ENCODE assay signal across 1 cellular context in genomic region chr6:33205172-33206026, GRCh38.
TF ChIP-seq lines count a peak whose summit lies in the region.

No MANE protein-coding gene starts in this region.

TF ChIP-seq in HepG2, 621 proteins besides CTCF, POLR2A, EP300 and RAD21:
- TF ChIP-seq XRCC5 (optimal IDR thresholded peaks at IDR 0.05; ENCODE audit: low read length) (peak; percentile 47), MAZ (IDR thresholded peaks at IDR 0.05; ENCODE audit: borderline replicate concordance, low read depth, low read length) (peak; percentile 31; the same call in 1 of the 2 replicates), MAZ (CRISPR knock-in tag; IDR thresholded peaks at IDR 0.05; ENCODE audit: low read depth) (no peak; the same call in 1 of the 2 replicates), EED (CRISPR knock-in tag; IDR thresholded peaks at IDR 0.05) (no peak), MYC (CRISPR knock-in tag; IDR thresholded peaks at IDR 0.05; ENCODE audit: borderline replicate concordance) (no peak), KAT8 (CRISPR knock-in tag; IDR thresholded peaks at IDR 0.05) (no peak), TEF (CRISPR knock-in tag; IDR thresholded peaks at IDR 0.05) (no peak), ZNF891 (CRISPR knock-in tag; IDR thresholded peaks at IDR 0.05) (peak; percentile 41; the same call in 1 of the 2 replicates), ZNF572 (CRISPR knock-in tag; IDR thresholded peaks at IDR 0.05) (0 out of 2 replicates have a peak, but pooled peaks have one; percentile 39), SIN3A (IDR thresholded peaks at IDR 0.05; ENCODE audit: borderline replicate concordance, low read depth, low read length) (0 out of 2 replicates have a peak, but pooled peaks have one; percentile 31), ZBTB7A (CRISPR knock-in tag; IDR thresholded peaks at IDR 0.05) (peak; percentile 35; the same call in 1 of the 2 replicates), FOSL2 (CRISPR knock-in tag; IDR thresholded peaks at IDR 0.05) (0 out of 2 replicates have a peak, but pooled peaks have one; percentile 39), MZF1 (CRISPR knock-in tag; IDR thresholded peaks at IDR 0.05; ENCODE audit: borderline replicate concordance) (0 out of 2 replicates have a peak, but pooled peaks have one; percentile 13), ZNF879 (CRISPR knock-in tag; IDR thresholded peaks at IDR 0.05) (no peak), MLX (CRISPR knock-in tag; IDR thresholded peaks at IDR 0.05) (no peak), SRSF1 (optimal IDR thresholded peaks at IDR 0.05; ENCODE audit: low read depth, low read length) (peak; percentile 27), MLXIP (CRISPR knock-in tag; IDR thresholded peaks at IDR 0.05; ENCODE audit: borderline replicate concordance) (no peak), SAP130 (CRISPR knock-in tag; IDR thresholded peaks at IDR 0.05; ENCODE audit: low read depth) (peak; percentile 13; the same call in 1 of the 2 replicates), ZNF598 (CRISPR knock-in tag; IDR thresholded peaks at IDR 0.05; ENCODE audit: borderline replicate concordance) (0 out of 2 replicates have a peak, but pooled peaks have one; percentile 11), ZBTB38 (CRISPR knock-in tag; IDR thresholded peaks at IDR 0.05) (peak; percentile 92), TEAD3 (CRISPR knock-in tag; optimal IDR thresholded peaks at IDR 0.05; ENCODE audit: borderline replicate concordance) (peak; percentile 38)
- TF ChIP-seq, protein P1, sequence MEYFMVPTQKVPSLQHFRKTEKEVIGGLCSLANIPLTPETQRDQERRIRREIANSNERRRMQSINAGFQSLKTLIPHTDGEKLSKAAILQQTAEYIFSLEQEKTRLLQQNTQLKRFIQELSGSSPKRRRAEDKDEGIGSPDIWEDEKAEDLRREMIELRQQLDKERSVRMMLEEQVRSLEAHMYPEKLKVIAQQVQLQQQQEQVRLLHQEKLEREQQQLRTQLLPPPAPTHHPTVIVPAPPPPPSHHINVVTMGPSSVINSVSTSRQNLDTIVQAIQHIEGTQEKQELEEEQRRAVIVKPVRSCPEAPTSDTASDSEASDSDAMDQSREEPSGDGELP (IDR thresholded peaks at IDR 0.05; ENCODE audit: borderline replicate concordance, low read depth) = peak; percentile 36; the same call in 1 of the 2 replicates
- TF ChIP-seq, protein P2, sequence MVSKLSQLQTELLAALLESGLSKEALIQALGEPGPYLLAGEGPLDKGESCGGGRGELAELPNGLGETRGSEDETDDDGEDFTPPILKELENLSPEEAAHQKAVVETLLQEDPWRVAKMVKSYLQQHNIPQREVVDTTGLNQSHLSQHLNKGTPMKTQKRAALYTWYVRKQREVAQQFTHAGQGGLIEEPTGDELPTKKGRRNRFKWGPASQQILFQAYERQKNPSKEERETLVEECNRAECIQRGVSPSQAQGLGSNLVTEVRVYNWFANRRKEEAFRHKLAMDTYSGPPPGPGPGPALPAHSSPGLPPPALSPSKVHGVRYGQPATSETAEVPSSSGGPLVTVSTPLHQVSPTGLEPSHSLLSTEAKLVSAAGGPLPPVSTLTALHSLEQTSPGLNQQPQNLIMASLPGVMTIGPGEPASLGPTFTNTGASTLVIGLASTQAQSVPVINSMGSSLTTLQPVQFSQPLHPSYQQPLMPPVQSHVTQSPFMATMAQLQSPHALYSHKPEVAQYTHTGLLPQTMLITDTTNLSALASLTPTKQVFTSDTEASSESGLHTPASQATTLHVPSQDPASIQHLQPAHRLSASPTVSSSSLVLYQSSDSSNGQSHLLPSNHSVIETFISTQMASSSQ (IDR thresholded peaks at IDR 0.05; ENCODE audit: low read depth) = no peak
- TF ChIP-seq, protein P2 (CRISPR knock-in tag; IDR thresholded peaks at IDR 0.05; ENCODE audit: borderline replicate concordance) = 0 out of 2 replicates have a peak, but pooled peaks have one; percentile 2
- TF ChIP-seq, protein P3, sequence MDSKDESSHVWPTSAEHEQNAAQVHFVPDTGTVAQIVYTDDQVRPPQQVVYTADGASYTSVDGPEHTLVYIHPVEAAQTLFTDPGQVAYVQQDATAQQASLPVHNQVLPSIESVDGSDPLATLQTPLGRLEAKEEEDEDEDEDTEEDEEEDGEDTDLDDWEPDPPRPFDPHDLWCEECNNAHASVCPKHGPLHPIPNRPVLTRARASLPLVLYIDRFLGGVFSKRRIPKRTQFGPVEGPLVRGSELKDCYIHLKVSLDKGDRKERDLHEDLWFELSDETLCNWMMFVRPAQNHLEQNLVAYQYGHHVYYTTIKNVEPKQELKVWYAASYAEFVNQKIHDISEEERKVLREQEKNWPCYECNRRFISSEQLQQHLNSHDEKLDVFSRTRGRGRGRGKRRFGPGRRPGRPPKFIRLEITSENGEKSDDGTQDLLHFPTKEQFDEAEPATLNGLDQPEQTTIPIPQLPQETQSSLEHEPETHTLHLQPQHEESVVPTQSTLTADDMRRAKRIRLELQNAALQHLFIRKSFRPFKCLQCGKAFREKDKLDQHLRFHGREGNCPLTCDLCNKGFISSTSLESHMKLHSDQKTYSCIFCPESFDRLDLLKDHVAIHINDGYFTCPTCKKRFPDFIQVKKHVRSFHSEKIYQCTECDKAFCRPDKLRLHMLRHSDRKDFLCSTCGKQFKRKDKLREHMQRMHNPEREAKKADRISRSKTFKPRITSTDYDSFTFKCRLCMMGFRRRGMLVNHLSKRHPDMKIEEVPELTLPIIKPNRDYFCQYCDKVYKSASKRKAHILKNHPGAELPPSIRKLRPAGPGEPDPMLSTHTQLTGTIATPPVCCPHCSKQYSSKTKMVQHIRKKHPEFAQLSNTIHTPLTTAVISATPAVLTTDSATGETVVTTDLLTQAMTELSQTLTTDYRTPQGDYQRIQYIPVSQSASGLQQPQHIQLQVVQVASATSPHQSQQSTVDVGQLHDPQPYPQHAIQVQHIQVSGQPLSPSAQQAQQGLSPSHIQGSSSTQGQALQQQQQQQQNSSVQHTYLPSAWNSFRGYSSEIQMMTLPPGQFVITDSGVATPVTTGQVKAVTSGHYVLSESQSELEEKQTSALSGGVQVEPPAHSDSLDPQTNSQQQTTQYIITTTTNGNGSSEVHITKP (CRISPR knock-in tag; IDR thresholded peaks at IDR 0.05; ENCODE audit: low read depth) = no peak
- TF ChIP-seq, protein P4, sequence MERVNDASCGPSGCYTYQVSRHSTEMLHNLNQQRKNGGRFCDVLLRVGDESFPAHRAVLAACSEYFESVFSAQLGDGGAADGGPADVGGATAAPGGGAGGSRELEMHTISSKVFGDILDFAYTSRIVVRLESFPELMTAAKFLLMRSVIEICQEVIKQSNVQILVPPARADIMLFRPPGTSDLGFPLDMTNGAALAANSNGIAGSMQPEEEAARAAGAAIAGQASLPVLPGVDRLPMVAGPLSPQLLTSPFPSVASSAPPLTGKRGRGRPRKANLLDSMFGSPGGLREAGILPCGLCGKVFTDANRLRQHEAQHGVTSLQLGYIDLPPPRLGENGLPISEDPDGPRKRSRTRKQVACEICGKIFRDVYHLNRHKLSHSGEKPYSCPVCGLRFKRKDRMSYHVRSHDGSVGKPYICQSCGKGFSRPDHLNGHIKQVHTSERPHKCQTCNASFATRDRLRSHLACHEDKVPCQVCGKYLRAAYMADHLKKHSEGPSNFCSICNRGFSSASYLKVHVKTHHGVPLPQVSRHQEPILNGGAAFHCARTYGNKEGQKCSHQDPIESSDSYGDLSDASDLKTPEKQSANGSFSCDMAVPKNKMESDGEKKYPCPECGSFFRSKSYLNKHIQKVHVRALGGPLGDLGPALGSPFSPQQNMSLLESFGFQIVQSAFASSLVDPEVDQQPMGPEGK (CRISPR knock-in tag; IDR thresholded peaks at IDR 0.05) = peak; percentile 68
